9 cellular contexts compared by ENCODE assay signal in the genomic region with DNA sequence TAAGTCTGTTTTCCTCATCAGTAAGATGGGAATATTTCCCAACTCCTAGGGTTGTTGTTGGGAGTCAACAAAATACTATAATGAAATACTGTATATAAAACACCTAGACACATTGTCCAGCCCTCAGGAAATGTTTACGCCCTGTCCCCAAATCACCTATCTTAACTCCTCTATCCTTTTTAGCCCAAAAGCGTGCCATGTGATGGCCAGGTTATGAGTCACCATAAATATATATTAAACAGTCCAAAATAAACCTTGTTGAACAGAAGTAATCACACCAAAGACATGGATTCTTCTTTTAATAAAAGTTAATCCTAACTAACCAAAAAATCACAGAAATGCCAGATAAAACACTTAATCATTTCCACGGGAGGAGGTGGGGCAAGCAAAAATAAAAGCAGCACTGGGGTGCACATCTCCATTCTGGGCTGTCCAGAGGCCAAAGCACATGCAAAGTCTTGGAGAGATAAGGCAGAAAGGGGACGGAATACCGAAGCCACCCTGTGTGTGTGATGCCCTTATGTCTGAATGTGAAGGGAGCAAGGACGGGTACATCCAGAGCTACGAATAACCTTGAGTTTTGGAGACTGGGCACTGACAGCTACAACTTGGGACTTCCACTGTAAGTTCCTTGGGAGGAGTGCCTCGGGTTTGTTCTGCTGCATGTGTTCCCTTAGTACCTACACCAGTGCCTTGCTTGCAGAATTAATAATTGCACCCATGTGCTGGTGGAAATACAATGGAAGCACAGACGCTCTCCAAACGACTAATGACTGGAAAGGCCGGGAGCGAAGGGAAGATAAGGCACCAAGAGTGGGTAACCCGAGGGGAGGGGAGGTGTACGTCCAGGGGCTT. TPM values are rescaled to one million over a fixed set of nuclear protein-coding genes. Genes with fewer than 3 reads are reported as not detected.
DNase-seq lines count a peak whose midpoint lies in the region; ATAC-seq, FAIRE-seq and TF ChIP-seq lines count a peak whose summit lies in the region.
"Had no signal": no experiment of that assay in that cellular context is flagged by ENCODE, and none has a peak within 500 bp of the region (broad histone marks: within the 10 kb centered on the region; RNA-seq: fewer than 3 reads in every experiment).

No MANE protein-coding gene starts in this region.

- H3K36me3 Mint-ChIP-seq in T-helper 17 cell (ENCODE audit: low read depth), result no peaks in the 10 kb centered on the region
- H3K36me3 Mint-ChIP-seq in glutamatergic neuron (ENCODE audit: unreplicated experiment), result no peaks in the 10 kb centered on the region

- H3K4me1 Mint-ChIP-seq in T-helper 17 cell, result peaks cover 40% of the 10 kb centered on the region
- peaks cover 29% of the 10 kb centered on the region for H3K4me1 Mint-ChIP-seq in glutamatergic neuron (ENCODE audit: low read depth, unreplicated experiment)

- H3K9me3 ChIP-seq in T-helper 17 cell (ENCODE audit: control insufficient read depth, low read length, poor library complexity, severe bottlenecking) (no peaks in the 10 kb centered on the region), small intestine (ENCODE audit: control insufficient read depth, low read depth) (no peaks in the 10 kb centered on the region)

- no peak for ATAC-seq in T-helper 17 cell

- H3K4me3 Mint-ChIP-seq in T-helper 17 cell (peak overlapping the region; percentile 98), glutamatergic neuron (ENCODE audit: unreplicated experiment) (peak overlapping the region; percentile 96)

- no peak for TF ChIP-seq CTCF in glutamatergic neuron (IDR thresholded peaks at IDR 0.05; ENCODE audit: partially characterized antibody, unreplicated experiment)

- peak overlapping the region; percentile 97 for H3K27ac ChIP-seq in small intestine (ENCODE audit: low read depth in 1 of 2, low read length in 1 of 2)

- H3K9me3 Mint-ChIP-seq in glutamatergic neuron (ENCODE audit: unreplicated experiment), result peaks cover 7% of the 10 kb centered on the region

- H3K27ac Mint-ChIP-seq in T-helper 17 cell (peak overlapping the region; percentile 96), glutamatergic neuron (ENCODE audit: unreplicated experiment) (peak overlapping the region; percentile 67)

- 3 to 10% (median 10%) methylated on average over 14 of the region's 14 CpGs for WGBS in small intestine, 3 donors

- H3K36me3 ChIP-seq in small intestine (ENCODE audit: control insufficient read depth in 2 of 2, insufficient read depth in 2 of 2, low read length in 2 of 2), result peaks cover 2 to 6% of the 10 kb centered on the region in 2 donors

- peak overlapping the region; percentile 88 to 98 for H3K4me3 ChIP-seq in small intestine (ENCODE audit: low read depth in 1 of 2, low read length in 2 of 2)

- DNase-seq in DMS 273 (lab: John Stamatoyannopoulos, UW; ENCODE audit: unreplicated experiment) (peak; percentile 36), DMS 273 treated with DMSO at 0.1 percent for 48 hours (lab: John Stamatoyannopoulos, UW) (no peak), T-helper 17 cell (no peak), glutamatergic neuron (no peak), small intestine (no peak), activated gamma-delta T cell treated with Interleukin-2 at 50 U/mL for 16 hours (no peak), kidney tubule cell (ENCODE audit: low spot score) (no peak), NOMO-1 treated with dmso at 0.1 percent for 144 hours (lab: John Stamatoyannopoulos, UW; ENCODE audit: unreplicated experiment) (no peak)

- FAIRE-seq in small intestine (lab: Jason Lieb, UNC), result no peak
- FAIRE-seq: A204.1 had no signal

- no peaks in the 10 kb centered on the region for H3K27me3 ChIP-seq in small intestine (ENCODE audit: control insufficient read depth in 2 of 2, insufficient read depth in 2 of 2, low read length in 2 of 2)

- H3K4me1 ChIP-seq in small intestine (ENCODE audit: control insufficient read depth in 2 of 2, insufficient read depth in 1 of 2, low read depth in 1 of 2, low read length in 1 of 2), result peaks cover 4 to 24% of the 10 kb centered on the region in 2 donors

- H3K27me3 Mint-ChIP-seq in T-helper 17 cell, result no peaks in the 10 kb centered on the region
- H3K27me3 Mint-ChIP-seq in glutamatergic neuron (ENCODE audit: unreplicated experiment), result no peaks in the 10 kb centered on the region

RNA-seq across cellular contexts. Expression of gene OSBP, which starts 1.1 kb away (rescaled TPM):
- 10 to 100 TPM; 53.0 to 63.1 TPM for total RNA-seq in T-helper 17 cell
- 36.0 TPM for total RNA-seq in glutamatergic neuron (ENCODE audit: unreplicated experiment)
- polyA plus RNA-seq in small intestine, result 10 to 100 TPM; 22.2 to 27.3 (median 25.9) TPM

RNA-seq across cellular contexts. Expression of gene PATL1, which starts 54.3 kb away (rescaled TPM):
- total RNA-seq in T-helper 17 cell (10 to 100 TPM; 49.0 to 62.6 TPM), glutamatergic neuron (ENCODE audit: unreplicated experiment) (17.3 TPM)
- polyA plus RNA-seq in small intestine, result 10 to 100 TPM; 14.5 to 22.3 (median 15.7) TPM
